In the genomic region with DNA sequence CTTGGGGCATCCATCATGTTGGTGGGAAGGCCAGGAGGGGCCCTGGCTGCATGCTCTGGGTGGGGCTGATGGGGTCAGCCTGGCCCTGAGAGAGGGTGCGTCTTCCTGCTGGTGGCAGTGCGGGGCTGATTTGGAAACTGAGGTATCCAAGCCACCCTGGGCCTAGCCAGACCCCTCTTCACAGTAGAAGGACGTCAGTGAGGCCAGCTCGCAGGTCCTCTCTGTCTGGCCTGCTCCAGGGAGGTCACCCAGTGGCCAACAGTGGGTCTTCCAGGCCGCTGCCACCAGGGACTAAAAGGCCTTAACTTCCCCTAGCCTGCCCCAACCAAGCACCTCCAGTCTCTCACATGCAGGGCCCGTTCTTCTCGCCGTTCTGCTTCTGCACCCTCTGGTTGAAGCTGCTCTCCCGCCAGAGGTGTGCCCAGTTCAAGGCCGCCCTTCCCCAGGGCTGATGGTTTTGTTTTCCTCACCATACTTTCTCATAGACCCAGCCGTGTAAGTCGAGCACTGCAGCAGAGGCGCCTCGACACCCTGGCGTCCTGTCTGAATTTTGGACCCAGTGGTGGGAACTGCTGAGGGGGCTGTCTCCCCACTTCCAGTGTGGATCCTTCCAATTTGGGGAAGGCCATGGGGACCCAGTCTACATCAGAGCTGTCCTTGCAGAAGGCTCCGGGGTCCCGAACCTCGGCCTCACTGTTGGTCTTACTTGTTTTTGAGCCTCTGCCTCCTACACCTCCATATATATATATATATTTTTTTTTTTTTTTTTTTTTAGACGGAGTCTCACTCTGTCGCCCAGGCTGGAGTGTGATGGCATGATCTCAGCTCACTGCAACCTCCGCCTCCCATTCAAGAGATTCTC, we compare ENCODE assay signal across 17 cellular contexts. TPM values are rescaled to one million over a fixed set of nuclear protein-coding genes. Genes with fewer than 3 reads are reported as not detected.
DNase-seq lines count a peak whose midpoint lies in the region; ATAC-seq, FAIRE-seq and TF ChIP-seq lines count a peak whose summit lies in the region.
"Had no signal": no experiment of that assay in that cellular context is flagged by ENCODE, and none has a peak within 500 bp of the region (broad histone marks: within the 10 kb centered on the region; RNA-seq: fewer than 3 reads in every experiment).

No MANE protein-coding gene starts in this region.

- H3K4ac ChIP-seq in IMR-90 (ENCODE audit: low read depth, low read length) (no peak overlapping the region), H1 (replicated peaks; ENCODE audit: insufficient read length, low read depth, low read length) (no peak overlapping the region)

- no peak overlapping the region for H4K8ac ChIP-seq in IMR-90 (ENCODE audit: low read depth in 2 of 2, low read length in 2 of 2)
- H4K8ac ChIP-seq in H1 (ENCODE audit: extremely low read depth, insufficient read depth, low read length) = peak overlapping the region; percentile 74

- no peaks in the 10 kb centered on the region for H3K9me3 Mint-ChIP-seq in WTC11
- H3K9me3 Mint-ChIP-seq: CD4-positive, alpha-beta T cell; GM23338 had no signal

- peak overlapping the region; percentile 37 for H2AK9ac ChIP-seq in IMR-90 (replicated peaks; ENCODE audit: low read depth, low read length, poor library complexity)

- H3K79me1 ChIP-seq in IMR-90 (ENCODE audit: low read depth in 1 of 2, low read length in 2 of 2) (no peaks in the 10 kb centered on the region), H1 (ENCODE audit: low read depth, low read length) (no peaks in the 10 kb centered on the region)

- dilution Hi-C loops in IMR-90 (cut with HindIII; ENCODE audit: low sequenced_read_pairs, unreplicated experiment) = no loop called here

- H4K91ac ChIP-seq in IMR-90 (ENCODE audit: insufficient read depth, low read depth, low read length) (no peak overlapping the region), H1 (replicated peaks; ENCODE audit: insufficient read length, low read length) (no peak overlapping the region)

- 93% methylated on average over 3 of the region's 21 CpGs; no CpG with 5 or more reads in 1 of the 2 experiments for WGBS in IMR-90 (ENCODE audit: extremely low coverage in 2 of 2, insufficient read length in 1 of 2), 2 experiments
- 92% methylated on average over 19 of the region's 21 CpGs; no CpG with 5 or more reads in 1 of the 2 experiments for WGBS in H1 (ENCODE audit: extremely low coverage in 1 of 2, insufficient coverage in 1 of 2, insufficient read length in 1 of 2, insufficient replicate concordance in 2 of 2, low coverage in 1 of 2, low lambda C conversion rate in 2 of 2, missing lambda C conversion rate in 1 of 2), 2 experiments

- H3K4me3 ChIP-seq in IMR-90 (ENCODE audit: insufficient read depth, low read depth, low read length) (no peak overlapping the region), H1 (ENCODE audit: extremely low read depth in 1 of 4, insufficient read depth in 2 of 4, low read depth in 3 of 4, low read length in 4 of 4) (no peak overlapping the region), osteoblast (ENCODE audit: insufficient read depth, low read length) (no peak overlapping the region)
- H3K4me3 ChIP-seq: GM23338, HAP-1 had no signal

- H2BK20ac ChIP-seq in IMR-90 (ENCODE audit: low read depth, low read length) (no peak overlapping the region), H1 (ENCODE audit: low read length) (no peak overlapping the region)

- H3K4me3 Mint-ChIP-seq in WTC11 = no peak overlapping the region
- H3K4me3 Mint-ChIP-seq: B cell; CD4-positive, alpha-beta T cell; GM23338 had no signal

- no peak for TF ChIP-seq EP300 in H1 (IDR thresholded peaks at IDR 0.05; ENCODE audit: borderline replicate concordance in 1 of 2, low read depth in 2 of 2, low read length in 2 of 2)

- intact Hi-C loops in IMR-90 (cut with micrococcal nuclease) = no loop called here

- no peak overlapping the region for H3K18ac ChIP-seq in IMR-90 (ENCODE audit: low read depth, low read length)
- H3K18ac ChIP-seq in H1 (ENCODE audit: extremely low read depth, low read length) = no peak overlapping the region

- H2BK15ac ChIP-seq in IMR-90 (ENCODE audit: low read depth, low read length) (no peak overlapping the region), H1 (ENCODE audit: low read length) (peak overlapping the region; percentile 46; the same call in 1 of the 2 replicates)

- BruUV-seq in IMR-90 (replicated peaks; lab: Mats Ljungman, UMichigan) = no TSS peak

- H2AFZ ChIP-seq in IMR-90 (replicated peaks; ENCODE audit: low read length, poor library complexity) = no peak overlapping the region
- no peak overlapping the region for H2AFZ ChIP-seq in H1 (ENCODE audit: low read length)
- H2AFZ ChIP-seq in osteoblast (ENCODE audit: low read length) = no peak overlapping the region
- H2AFZ ChIP-seq: GM23338 had no signal

- in situ Hi-C loops in IMR-90 (cut with MboI; ENCODE audit: low sequenced_read_pairs) = loop anchor here (25.0 kb wide), 1 partner anchor 767 kb away; no protein-coding TSS in a partner anchor

- H3K27me3 ChIP-seq in IMR-90 (ENCODE audit: control insufficient read depth, insufficient read depth, low read length) (peaks cover 4% of the 10 kb centered on the region; the same call in 1 of the 2 replicates), H1 (replicated peaks in 1 of 4; ENCODE audit: control insufficient read depth in 3 of 4, extremely low read depth in 1 of 4, insufficient read depth in 3 of 4, low read length in 3 of 4) (no peaks in the 10 kb centered on the region; a peak in 1 of 7 replicates), osteoblast (ENCODE audit: insufficient read depth, low read length) (peaks cover 8% of the 10 kb centered on the region)

- H3K36me3 ChIP-seq in IMR-90 (ENCODE audit: control insufficient read depth, insufficient read depth, low read length) = no peaks in the 10 kb centered on the region
- no peaks in the 10 kb centered on the region for H3K36me3 ChIP-seq in H1 (ENCODE audit: control insufficient read depth in 2 of 4, insufficient read depth in 4 of 4, low read length in 3 of 4)
- no peaks in the 10 kb centered on the region for H3K36me3 ChIP-seq in osteoblast (ENCODE audit: insufficient read depth, low read length)
- H3K36me3 ChIP-seq: HAP-1 had no signal

- no peaks in the 10 kb centered on the region for H3K79me2 ChIP-seq in H1 (ENCODE audit: control insufficient read depth in 1 of 2, insufficient read depth in 2 of 2, low read length in 2 of 2)
- H3K79me2 ChIP-seq in osteoblast (ENCODE audit: insufficient read depth, low read length) = no peaks in the 10 kb centered on the region

- no peak overlapping the region for H3K27ac ChIP-seq in IMR-90 (ENCODE audit: insufficient read depth, low read length)
- no peak overlapping the region for H3K27ac ChIP-seq in H1 (ENCODE audit: low read depth, low read length)
- no peak overlapping the region for H3K27ac ChIP-seq in osteoblast (ENCODE audit: low read depth, low read length)

- no peak overlapping the region for H2BK120ac ChIP-seq in IMR-90 (ENCODE audit: low read depth, low read length)
- no peak overlapping the region for H2BK120ac ChIP-seq in H1 (replicated peaks; ENCODE audit: low read depth, low read length)

- no peak overlapping the region for H3K56ac ChIP-seq in IMR-90 (ENCODE audit: extremely low read depth, insufficient read depth, low read length)
- no peak overlapping the region for H3K56ac ChIP-seq in H1 (replicated peaks; ENCODE audit: insufficient read length, low read depth, low read length)

- no peaks in the 10 kb centered on the region for H3K36me3 Mint-ChIP-seq in WTC11

- H3K23ac ChIP-seq in IMR-90 (ENCODE audit: low read depth, low read length) = no peak overlapping the region
- H3K23ac ChIP-seq in H1 (ENCODE audit: insufficient read length) = no peak overlapping the region

- H3K27ac Mint-ChIP-seq in WTC11 = 0 out of 2 replicates have a peak overlapping the region, but pooled peaks have one; percentile 49
- H3K27ac Mint-ChIP-seq: B cell; CD4-positive, alpha-beta T cell; GM23338 had no signal

- H3K14ac ChIP-seq in IMR-90 (replicated peaks; ENCODE audit: low read depth, low read length) (no peak overlapping the region), H1 (ENCODE audit: insufficient read length) (no peak overlapping the region)

- no peaks in the 10 kb centered on the region for H3K9me3 ChIP-seq in IMR-90 (ENCODE audit: control insufficient read depth, insufficient read depth, low read length)
- H3K9me3 ChIP-seq in H1 (ENCODE audit: insufficient read depth in 2 of 2, low read depth in 1 of 2, low read length in 1 of 2) = no peaks in the 10 kb centered on the region
- no peaks in the 10 kb centered on the region for H3K9me3 ChIP-seq in osteoblast (ENCODE audit: low read depth, low read length)
- H3K9me3 ChIP-seq: HAP-1 had no signal

- H3K4me1 ChIP-seq in IMR-90 (ENCODE audit: control insufficient read depth, insufficient read depth, low read length) (peaks cover 2% of the 10 kb centered on the region; the same call in 1 of the 2 replicates), H1 (replicated peaks in 1 of 4; ENCODE audit: control insufficient read depth in 3 of 4, insufficient read depth in 4 of 4, low read length in 3 of 4) (peaks cover 0 to 7% (median 4%) of the 10 kb centered on the region in 4 experiments; a peak in 5 of 7 replicates), osteoblast (ENCODE audit: insufficient read depth, low read length) (no peaks in the 10 kb centered on the region)
- H3K4me1 ChIP-seq: HAP-1 had no signal

- no peak for TF ChIP-seq POLR2A in IMR-90 (IDR thresholded peaks at IDR 0.05; ENCODE audit: low read depth, low read length)
- TF ChIP-seq POLR2A in H1 (IDR thresholded peaks at IDR 0.05; ENCODE audit: control extremely low read depth in 1 of 2, low read depth in 2 of 2, low read length in 2 of 2) = no peak

- no peak overlapping the region for H4K5ac ChIP-seq in IMR-90 (ENCODE audit: low read depth, low read length)
- no peak overlapping the region for H4K5ac ChIP-seq in H1 (ENCODE audit: insufficient read length, low read depth, low read length)

- H2BK5ac ChIP-seq in IMR-90 (ENCODE audit: low read depth, low read length, poor library complexity, severe bottlenecking) (no peak overlapping the region), H1 (ENCODE audit: low read depth, low read length) (peak overlapping the region; percentile 21; the same call in 1 of the 2 replicates)

- H3K9me1 ChIP-seq in IMR-90 (ENCODE audit: insufficient read depth, low read length) = no peaks in the 10 kb centered on the region

- H4K20me1 ChIP-seq in IMR-90 (ENCODE audit: insufficient read depth, low read length) (no peaks in the 10 kb centered on the region; the same call in 1 of the 2 replicates), H1 (replicated peaks in 1 of 2; ENCODE audit: control insufficient read depth in 1 of 2, insufficient read depth in 2 of 2, low read length in 2 of 2) (no peaks in the 10 kb centered on the region), osteoblast (ENCODE audit: insufficient read depth, low read length) (no peaks in the 10 kb centered on the region)

- no peak overlapping the region for H3K4me2 ChIP-seq in IMR-90 (ENCODE audit: low read depth, low read length)
- no peak overlapping the region for H3K4me2 ChIP-seq in H1 (ENCODE audit: insufficient read depth in 1 of 2, low read depth in 2 of 2, low read length in 2 of 2)
- H3K4me2 ChIP-seq in osteoblast (ENCODE audit: insufficient read depth, low read length) = no peak overlapping the region
- H3K4me2 ChIP-seq: GM23338 had no signal

- POLR2A ChIA-PET in IMR-90 (lab: Charles Lee; ENCODE audit: unreplicated experiment) (no interaction called here), WTC11 (lab: Charles Lee) (no interaction called here), H1 (lab: Charles Lee; ENCODE audit: partially characterized antibody) (interaction anchor here (0.6 to 2.3 kb wide), 3 partner anchors 12 to 42 kb away, joined by 3 to 10 read pairs (median 3); no protein-coding TSS in a partner anchor)

- H3K9ac ChIP-seq in IMR-90 (ENCODE audit: low read depth, low read length) (no peak overlapping the region), H1 (replicated peaks in 1 of 4; ENCODE audit: extremely low read depth in 1 of 4, low read depth in 3 of 4, low read length in 3 of 4) (no peak overlapping the region)

- CTCF ChIA-PET in IMR-90 (lab: Yijun Ruan, JAX) = no interaction called here
- CTCF ChIA-PET in WTC11 (lab: Charles Lee) = interaction anchor here (0.6 to 2.6 kb wide), 2 partner anchors 13 to 15 kb away, joined by 3 to 9 read pairs; no protein-coding TSS in a partner anchor
- CTCF ChIA-PET in H1 (lab: Charles Lee; ENCODE audit: partially characterized antibody) = interaction anchor here (0.7 to 2.7 kb wide), 8 partner anchors 7 to 165 kb away, joined by 3 to 11 read pairs (median 4); no protein-coding TSS in a partner anchor

- H2AK5ac ChIP-seq in IMR-90 (ENCODE audit: low read depth, low read length) (no peak overlapping the region), H1 (ENCODE audit: low read depth, low read length) (no peak overlapping the region)

- no peak for TF ChIP-seq RAD21 in IMR-90 (IDR thresholded peaks at IDR 0.05; ENCODE audit: low read length)
- no peak for TF ChIP-seq RAD21 in H1 (IDR thresholded peaks at IDR 0.05 in 1 of 2, conservative IDR thresholded peaks at IDR 0.05 in 1 of 2; ENCODE audit: low read depth in 2 of 2, low read length in 2 of 2)

- no peak for ATAC-seq in IMR-90 (ENCODE audit: low read depth)
- ATAC-seq in WTC11 = no peak
- ATAC-seq: GM23338 had no signal

- H3K27me3 Mint-ChIP-seq in WTC11 (ENCODE audit: low read depth) = no peaks in the 10 kb centered on the region
- H3K27me3 Mint-ChIP-seq: B cell; CD4-positive, alpha-beta T cell had no signal

- DNase-seq in IMR-90 (no peak), WTC11 (ENCODE audit: low spot score) (no peak), H1 (ENCODE audit: low read depth in 1 of 2, low spot score in 2 of 2) (no peak), osteoblast (ENCODE audit: insufficient read length, low spot score, missing footprints) (peak; percentile 73), GF-D8 (lab: John Stamatoyannopoulos, UW) (no peak), OCI-M1 (lab: John Stamatoyannopoulos, UW) (no peak), SW480 (ENCODE audit: low spot score) (no peak)
- no peak for DNase-seq in activated effector memory CD4-positive, alpha-beta T cell treated with Interleukin-2 at 50 U/mL for 16 hours
- DNase-seq: C1 segment of cervical spinal cord; Calu3; CD4-positive, alpha-beta T cell; DMS 273 treated with DMSO at 0.1 percent for 48 hours had no signal

- H2BK12ac ChIP-seq in H1 (ENCODE audit: low read depth, low read length) = no peak overlapping the region

- FAIRE-seq in H1 (lab: Jason Lieb, UNC) = no peak
- FAIRE-seq: A204.1, GM12891 had no signal

- TF ChIP-seq CTCF in IMR-90 (conservative IDR thresholded peaks at IDR 0.05; ENCODE audit: low read depth, low read length) (no peak), WTC11 (IDR thresholded peaks at IDR 0.05) (no peak), H1 (IDR thresholded peaks at IDR 0.05; ENCODE audit: control extremely low read depth in 1 of 3, insufficient read depth in 1 of 3, low read depth in 1 of 3, low read length in 3 of 3) (no peak), osteoblast (IDR thresholded peaks at IDR 0.05; ENCODE audit: extremely low read depth, low read depth, low read length) (no peak)

- no peaks in the 10 kb centered on the region for H3K23me2 ChIP-seq in H1 (ENCODE audit: low read depth, low read length)

- peaks cover 5% of the 10 kb centered on the region for H3K4me1 Mint-ChIP-seq in WTC11
- H3K4me1 Mint-ChIP-seq: B cell had no signal

RNA-seq across cellular contexts. Expression of gene CDC42EP4, which starts 42.9 kb away (rescaled TPM):
- total RNA-seq in IMR-90 (2012; rRNA removed) = 14.3 and 16.1 TPM in 2 replicates
- 25.6 and 25.8 TPM in 2 replicates for polyA plus RNA-seq in IMR-90 (2012; rRNA removed)
- 15.5 and 25.9 TPM in 2 replicates for polyA plus RNA-seq in IMR-90 (2012; cell fraction: cytosol; rRNA removed)
- 8.9 and 13.7 TPM in 2 replicates for polyA plus RNA-seq in IMR-90 (2012; cell fraction: nucleus; rRNA removed; ENCODE audit: low replicate concordance)
- total RNA-seq in WTC11 (2021) = 17.0 to 18.8 TPM (median 18.4 TPM) in 3 replicates
- total RNA-seq in H1 (2021; fragmentation: NEBNext Ultra II Directional; extraction: Animal tissue kit (Norgen Biotek cat#: 25700)) = 12.6 and 13.1 TPM in 2 replicates
- 8.8 and 13.9 TPM in 2 replicates for polyA plus RNA-seq in H1 (2011; rRNA removed)
- polyA plus RNA-seq in H1 (2011; cell fraction: cytosol; rRNA removed) = 10.7 TPM
- 12.2 TPM for polyA plus RNA-seq in H1 (2011; cell fraction: nucleus; rRNA removed)
- polyA plus RNA-seq in H1 (2012, experiment 1 of 2) = 8.2 to 11.6 TPM (median 10.3 TPM) in 4 replicates
- polyA plus RNA-seq in H1 (2012, experiment 2 of 2) = 11.4 TPM
- polyA plus RNA-seq in H1 (2013, experiment 1 of 2) = 6.2 TPM
- polyA plus RNA-seq in H1 (2013, experiment 2 of 2) = 6.5 TPM
- 10.9 and 12.7 TPM in 2 replicates for polyA minus RNA-seq in H1 (2011; rRNA and poly(A)+ RNA removed)
- polyA minus RNA-seq in H1 (2011; cell fraction: cytosol; rRNA and poly(A)+ RNA removed) = 13.9 TPM
- polyA minus RNA-seq in H1 (2011; cell fraction: nucleus; rRNA and poly(A)+ RNA removed) = 19.5 TPM
- total RNA-seq in osteoblast = 13.8 and 16.3 TPM in 2 replicates
